Comparison of ENCODE assay signal across 8 cellular contexts in genomic region chr1:205227584-205228006, GRCh38. TPM values are rescaled to one million over a fixed set of nuclear protein-coding genes. Genes with fewer than 3 reads are reported as not detected.
DNase-seq lines count a peak whose midpoint lies in the region; ATAC-seq and TF ChIP-seq lines count a peak whose summit lies in the region.

TMCC2 (plus strand) TSS chr1:205227946; CDS start chr1:205228565, 619 bp downstream.

- no peaks in the 10 kb centered on the region for H3K9me3 ChIP-seq in mammary epithelial cell (replicated peaks; ENCODE audit: insufficient read depth, low read length)
- no peaks in the 10 kb centered on the region for H3K9me3 ChIP-seq in iPS-20b (ENCODE audit: insufficient read depth, low read depth, low read length)
- no peaks in the 10 kb centered on the region for H3K9me3 ChIP-seq in skeletal muscle satellite cell (replicated peaks; ENCODE audit: low read length)

- H2AFZ ChIP-seq in mammary epithelial cell (ENCODE audit: low read depth, low read length) = peak within 1 kb of the TSS; percentile 93

- peaks cover 39% of the 10 kb centered on the region for H3K4me1 ChIP-seq in mammary epithelial cell (ENCODE audit: insufficient read depth, low read length)
- peaks cover 14% of the 10 kb centered on the region; the same call in 1 of the 2 replicates for H3K4me1 ChIP-seq in iPS-20b (ENCODE audit: insufficient read depth, low read length)
- peaks cover 20% of the 10 kb centered on the region for H3K4me1 ChIP-seq in skeletal muscle satellite cell (ENCODE audit: control insufficient read depth, insufficient read depth, low read length)

- dilution Hi-C loops in mammary epithelial cell (cut with HindIII; ENCODE audit: low sequenced_read_pairs) = no loop called here

- H3K27me3 Mint-ChIP-seq in activated B cell treated with CpG ODN at 0.5 μM for 24 hours = peaks cover 9% of the 10 kb centered on the region

- 0% methylated on average over 8 of the region's 43 CpGs for WGBS in mammary epithelial cell (ENCODE audit: low coverage, missing lambda C conversion rate)

- H3K36me3 Mint-ChIP-seq in activated B cell treated with CpG ODN at 0.5 μM for 24 hours (ENCODE audit: low read depth) = no peaks in the 10 kb centered on the region

- H4K20me1 ChIP-seq in mammary epithelial cell (ENCODE audit: insufficient read depth, low read length) = no peaks in the 10 kb centered on the region

- H3K4me2 ChIP-seq in mammary epithelial cell (ENCODE audit: insufficient read depth, low read depth, low read length) (peak within 1 kb of the TSS; percentile 99), skeletal muscle satellite cell (ENCODE audit: low read length) (peak within 1 kb of the TSS; percentile 87)

- POLR2A ChIA-PET in activated B cell treated with CpG ODN at 0.5 μM for 24 hours (lab: Charles Lee) = interaction anchor here (0.6 to 3.1 kb wide), 6 partner anchors 9 to 106 kb away, joined by 4 to 29 read pairs (median 7); partner anchors contain the start of genes DSTYK and RBBP5

- no peaks in the 10 kb centered on the region for H3K9me3 Mint-ChIP-seq in activated B cell treated with CpG ODN at 0.5 μM for 24 hours

- DNase-seq in G401 (ENCODE audit: low spot score) (peak; percentile 97), NCI-H2227 treated with DMSO at 0.1 percent for 48 hours (lab: John Stamatoyannopoulos, UW) (peak; percentile 91), activated B cell treated with CpG ODN at 0.5 μM for 24 hours (peak; percentile 73), mammary epithelial cell (peak; percentile 81)

- BruUV-seq in mammary epithelial cell (replicated peaks; lab: Mats Ljungman, UMichigan) = no TSS peak

- peak within 1 kb of the TSS; percentile 42 for H3K27ac Mint-ChIP-seq in activated B cell treated with CpG ODN at 0.5 μM for 24 hours

- ATAC-seq in HG03097 (IDR thresholded peaks at IDR 0.05; ENCODE audit: low FRiP score, unreplicated experiment) (peak; percentile 84), activated B cell treated with CpG ODN at 0.5 μM for 24 hours (ENCODE audit: low read depth) (peak; percentile 88), HG03460 (IDR thresholded peaks at IDR 0.05; ENCODE audit: unreplicated experiment) (no peak)

- H3K4me3 ChIP-seq in mammary epithelial cell (replicated peaks in 1 of 3; ENCODE audit: insufficient read depth in 1 of 3, low read depth in 2 of 3, low read length in 3 of 3) (peak within 1 kb of the TSS; percentile 58 to 73 (median 71)), iPS-20b (ENCODE audit: low read length) (peak within 1 kb of the TSS; percentile 81), skeletal muscle satellite cell (ENCODE audit: low read length) (peak within 1 kb of the TSS; percentile 76)

- peak within 1 kb of the TSS; percentile 84 for H3K4me3 Mint-ChIP-seq in activated B cell treated with CpG ODN at 0.5 μM for 24 hours

- TF ChIP-seq CTCF in activated B cell treated with CpG ODN at 0.5 μM for 24 hours (IDR thresholded peaks at IDR 0.05) (no peak), mammary epithelial cell (conservative IDR thresholded peaks at IDR 0.05 in 1 of 2, IDR thresholded peaks at IDR 0.05 in 1 of 2; ENCODE audit: extremely low read depth in 1 of 2, insufficient read depth in 1 of 2, low read depth in 1 of 2, low read length in 2 of 2) (no peak)

- no peaks in the 10 kb centered on the region for H3K36me3 ChIP-seq in mammary epithelial cell (ENCODE audit: insufficient read depth, low read length)
- H3K36me3 ChIP-seq in iPS-20b (ENCODE audit: insufficient read depth, low read depth, low read length) = no peaks in the 10 kb centered on the region
- no peaks in the 10 kb centered on the region for H3K36me3 ChIP-seq in skeletal muscle satellite cell (ENCODE audit: insufficient read depth, low read length)

- intact Hi-C loops in activated B cell treated with CpG ODN at 0.5 μM for 24 hours (cut with micrococcal nuclease) (loop anchor here (1.0 to 5.0 kb wide), 3 partner anchors 15 to 105 kb away; partner anchors contain the start of genes NUAK2 and RBBP5), mammary epithelial cell (cut with micrococcal nuclease) (loop anchor here (1.0 to 5.0 kb wide), 3 partner anchors 16 to 105 kb away; partner anchors contain the start of gene DSTYK)

- peak within 1 kb of the TSS; percentile 65 for H3K9ac ChIP-seq in mammary epithelial cell (ENCODE audit: insufficient read depth, low read length)
- peak within 1 kb of the TSS; percentile 43; the same call in 1 of the 2 replicates for H3K9ac ChIP-seq in iPS-20b (ENCODE audit: low read depth, low read length)
- H3K9ac ChIP-seq in skeletal muscle satellite cell (ENCODE audit: low read depth, low read length) = peak within 1 kb of the TSS; percentile 57

- CTCF ChIA-PET in activated B cell treated with CpG ODN at 0.5 μM for 24 hours (lab: Charles Lee) = interaction anchor here (0.5 to 3.6 kb wide), 9 partner anchors 16 to 296 kb away, joined by 3 to 66 read pairs (median 3); partner anchors contain the start of genes DSTYK and RBBP5
- CTCF ChIA-PET in mammary epithelial cell (lab: Charles Lee; ENCODE audit: low non-redundant PET) = interaction anchor here (0.5 to 0.6 kb wide), 2 partner anchors 44 to 130 kb away, joined by 3 read pairs; no protein-coding TSS in a partner anchor

- H3K27ac ChIP-seq in mammary epithelial cell (ENCODE audit: insufficient read depth, low read depth, low read length) (peak within 1 kb of the TSS; percentile 78), iPS-20b (ENCODE audit: low read length) (no peak within 1 kb of the TSS)

- no peaks in the 10 kb centered on the region for H3K79me2 ChIP-seq in mammary epithelial cell (ENCODE audit: insufficient read depth, low read length)

- in situ Hi-C loops in G401 (cut with HindIII; ENCODE audit: low sequenced_read_pairs) (no loop called here), mammary epithelial cell (cut with MboI; ENCODE audit: low sequenced_read_pairs in 2 of 2) (no loop called here)

- no peaks in the 10 kb centered on the region for H3K27me3 ChIP-seq in mammary epithelial cell (ENCODE audit: insufficient read depth, low read length)
- peaks cover 13% of the 10 kb centered on the region for H3K27me3 ChIP-seq in iPS-20b (ENCODE audit: insufficient read depth, low read length)
- H3K27me3 ChIP-seq in skeletal muscle satellite cell (ENCODE audit: control insufficient read depth, insufficient read depth, low read length) = peaks cover 42% of the 10 kb centered on the region

- H3K4me1 Mint-ChIP-seq in activated B cell treated with CpG ODN at 0.5 μM for 24 hours = peaks cover 29% of the 10 kb centered on the region

RNA-seq across cellular contexts. Expression of gene TMCC2, which starts in this region (rescaled TPM):
- 5.4 and 6.2 TPM in 2 replicates for total RNA-seq in G401 (2014; rRNA removed; shearing (Covaris generic))
- 1.2 and 1.4 TPM in 2 replicates for total RNA-seq in activated B cell treated with CpG ODN at 0.5 μM for 24 hours
- 10 to 100 TPM in 1 of 2 donors, 1 to 10 TPM in 1; 1.5 to 11.5 TPM for total RNA-seq in mammary epithelial cell
- 1.4 TPM for polyA plus RNA-seq in mammary epithelial cell
- 2.4 TPM for polyA minus RNA-seq in mammary epithelial cell
- 1.3 and 2.3 TPM in 2 replicates for total RNA-seq in skeletal muscle satellite cell (2012; rRNA removed)
